1 cellular context compared by ENCODE assay signal in genomic region chr14:24296341-24297157, GRCh38.
TF ChIP-seq lines count a peak whose summit lies in the region.

No MANE protein-coding gene starts in this region.

TF ChIP-seq in HepG2, 621 proteins besides CTCF, POLR2A, EP300 and RAD21 (continued from another document and continues in another):
- TF ChIP-seq HMGXB4 (CRISPR knock-in tag; IDR thresholded peaks at IDR 0.05; ENCODE audit: borderline replicate concordance in 1 of 2, low read depth in 1 of 2): peak; percentile 68 to 90
- TF ChIP-seq ZZZ3 (CRISPR knock-in tag; IDR thresholded peaks at IDR 0.05; ENCODE audit: borderline replicate concordance): 0 out of 2 replicates have a peak, but pooled peaks have one; percentile 14
- TF ChIP-seq, protein P1, sequence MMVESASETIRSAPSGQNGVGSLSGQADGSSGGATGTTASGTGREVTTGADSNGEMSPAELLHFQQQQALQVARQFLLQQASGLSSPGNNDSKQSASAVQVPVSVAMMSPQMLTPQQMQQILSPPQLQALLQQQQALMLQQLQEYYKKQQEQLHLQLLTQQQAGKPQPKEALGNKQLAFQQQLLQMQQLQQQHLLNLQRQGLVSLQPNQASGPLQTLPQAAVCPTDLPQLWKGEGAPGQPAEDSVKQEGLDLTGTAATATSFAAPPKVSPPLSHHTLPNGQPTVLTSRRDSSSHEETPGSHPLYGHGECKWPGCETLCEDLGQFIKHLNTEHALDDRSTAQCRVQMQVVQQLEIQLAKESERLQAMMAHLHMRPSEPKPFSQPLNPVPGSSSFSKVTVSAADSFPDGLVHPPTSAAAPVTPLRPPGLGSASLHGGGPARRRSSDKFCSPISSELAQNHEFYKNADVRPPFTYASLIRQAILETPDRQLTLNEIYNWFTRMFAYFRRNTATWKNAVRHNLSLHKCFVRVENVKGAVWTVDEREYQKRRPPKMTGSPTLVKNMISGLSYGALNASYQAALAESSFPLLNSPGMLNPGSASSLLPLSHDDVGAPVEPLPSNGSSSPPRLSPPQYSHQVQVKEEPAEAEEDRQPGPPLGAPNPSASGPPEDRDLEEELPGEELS (CRISPR knock-in tag; IDR thresholded peaks at IDR 0.05): no peak
- no peak for TF ChIP-seq PHF20 (CRISPR knock-in tag; IDR thresholded peaks at IDR 0.05)
- TF ChIP-seq ZBTB14 (CRISPR knock-in tag; IDR thresholded peaks at IDR 0.05): no peak
- 0 out of 2 replicates have a peak, but pooled peaks have one; percentile 43 for TF ChIP-seq GTF3A (CRISPR knock-in tag; conservative IDR thresholded peaks at IDR 0.05)
- TF ChIP-seq, protein P2, sequence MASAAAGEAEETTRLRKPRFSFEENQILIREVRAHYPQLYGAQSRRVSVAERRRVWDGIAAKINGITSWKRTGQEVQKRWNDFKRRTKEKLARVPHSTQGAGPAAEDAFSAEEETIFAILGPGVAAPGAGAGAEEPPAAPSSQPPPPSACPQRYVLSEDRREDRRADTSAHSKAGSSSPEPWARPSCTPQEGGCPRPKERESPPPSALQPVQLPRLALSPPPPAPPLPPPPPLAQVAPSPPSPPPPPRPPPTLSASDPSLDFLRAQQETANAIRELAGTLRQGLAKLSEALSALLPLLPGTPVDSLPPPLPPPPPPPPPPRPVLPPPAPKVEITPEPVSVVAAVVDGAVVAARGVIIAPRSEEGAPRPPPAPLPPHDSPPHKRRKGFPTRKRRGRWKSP (CRISPR knock-in tag; IDR thresholded peaks at IDR 0.05): no peak
- TF ChIP-seq HNRNPK (IDR thresholded peaks at IDR 0.05; ENCODE audit: low read depth, low read length, poor library complexity, severe bottlenecking): peak; percentile 50
- TF ChIP-seq ATM (IDR thresholded peaks at IDR 0.05; ENCODE audit: borderline replicate concordance): no peak
- TF ChIP-seq, protein P3, sequence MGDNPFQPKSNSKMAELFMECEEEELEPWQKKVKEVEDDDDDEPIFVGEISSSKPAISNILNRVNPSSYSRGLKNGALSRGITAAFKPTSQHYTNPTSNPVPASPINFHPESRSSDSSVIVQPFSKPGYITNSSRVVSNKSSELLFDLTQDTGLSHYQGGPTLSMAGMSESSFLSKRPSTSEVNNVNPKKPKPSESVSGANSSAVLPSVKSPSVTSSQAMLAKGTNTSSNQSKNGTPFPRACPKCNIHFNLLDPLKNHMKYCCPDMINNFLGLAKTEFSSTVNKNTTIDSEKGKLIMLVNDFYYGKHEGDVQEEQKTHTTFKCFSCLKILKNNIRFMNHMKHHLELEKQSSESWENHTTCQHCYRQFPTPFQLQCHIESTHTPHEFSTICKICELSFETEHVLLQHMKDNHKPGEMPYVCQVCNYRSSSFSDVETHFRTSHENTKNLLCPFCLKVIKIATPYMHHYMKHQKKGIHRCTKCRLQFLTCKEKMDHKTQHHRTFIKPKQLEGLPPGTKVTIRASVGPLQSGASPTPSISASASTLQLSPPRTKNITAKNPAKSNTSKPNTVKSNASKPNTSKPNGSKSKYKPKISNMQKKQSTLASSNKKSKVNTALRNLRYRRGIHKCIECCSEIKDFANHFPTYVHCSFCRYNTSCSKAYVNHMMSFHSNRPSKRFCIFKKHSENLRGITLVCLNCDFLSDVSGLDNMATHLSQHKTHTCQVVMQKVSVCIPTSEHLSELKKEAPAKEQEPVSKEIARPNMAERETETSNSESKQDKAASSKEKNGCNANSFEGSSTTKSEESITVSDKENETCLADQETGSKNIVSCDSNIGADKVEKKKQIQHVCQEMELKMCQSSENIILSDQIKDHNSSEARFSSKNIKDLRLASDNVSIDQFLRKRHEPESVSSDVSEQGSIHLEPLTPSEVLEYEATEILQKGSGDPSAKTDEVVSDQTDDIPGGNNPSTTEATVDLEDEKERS (CRISPR knock-in tag; IDR thresholded peaks at IDR 0.05): no peak
- TF ChIP-seq NR0B2 (CRISPR knock-in tag; IDR thresholded peaks at IDR 0.05): 0 out of 2 replicates have a peak, but pooled peaks have one; percentile 53
- TF ChIP-seq ZNF841 (CRISPR knock-in tag; IDR thresholded peaks at IDR 0.05; ENCODE audit: borderline replicate concordance): no peak
- TF ChIP-seq NFE2 (CRISPR knock-in tag; IDR thresholded peaks at IDR 0.05): no peak
- no peak for TF ChIP-seq ZNF747 (CRISPR knock-in tag; IDR thresholded peaks at IDR 0.05; ENCODE audit: borderline replicate concordance)
- TF ChIP-seq ZNF101 (CRISPR knock-in tag; IDR thresholded peaks at IDR 0.05; ENCODE audit: borderline replicate concordance, low read depth): no peak
- no peak for TF ChIP-seq PCBP2 (optimal IDR thresholded peaks at IDR 0.05; ENCODE audit: low read depth, low read length, poor library complexity, severe bottlenecking)
- TF ChIP-seq CREBL2 (CRISPR knock-in tag; IDR thresholded peaks at IDR 0.05; ENCODE audit: borderline replicate concordance): 0 out of 2 replicates have a peak, but pooled peaks have one; percentile 13
- peak; percentile 89 for TF ChIP-seq TEAD3 (CRISPR knock-in tag; optimal IDR thresholded peaks at IDR 0.05; ENCODE audit: borderline replicate concordance)
- no peak for TF ChIP-seq GATAD2A (CRISPR knock-in tag; IDR thresholded peaks at IDR 0.05)
- TF ChIP-seq NFIB (CRISPR knock-in tag; IDR thresholded peaks at IDR 0.05; ENCODE audit: borderline replicate concordance): no peak
- 0 out of 2 replicates have a peak, but pooled peaks have one; percentile 27 for TF ChIP-seq TAF1 (CRISPR knock-in tag; IDR thresholded peaks at IDR 0.05)
- TF ChIP-seq SNAPC2 (CRISPR knock-in tag; IDR thresholded peaks at IDR 0.05): no peak
- no peak for TF ChIP-seq KLF13 (CRISPR knock-in tag; IDR thresholded peaks at IDR 0.05)
- TF ChIP-seq, protein P4, sequence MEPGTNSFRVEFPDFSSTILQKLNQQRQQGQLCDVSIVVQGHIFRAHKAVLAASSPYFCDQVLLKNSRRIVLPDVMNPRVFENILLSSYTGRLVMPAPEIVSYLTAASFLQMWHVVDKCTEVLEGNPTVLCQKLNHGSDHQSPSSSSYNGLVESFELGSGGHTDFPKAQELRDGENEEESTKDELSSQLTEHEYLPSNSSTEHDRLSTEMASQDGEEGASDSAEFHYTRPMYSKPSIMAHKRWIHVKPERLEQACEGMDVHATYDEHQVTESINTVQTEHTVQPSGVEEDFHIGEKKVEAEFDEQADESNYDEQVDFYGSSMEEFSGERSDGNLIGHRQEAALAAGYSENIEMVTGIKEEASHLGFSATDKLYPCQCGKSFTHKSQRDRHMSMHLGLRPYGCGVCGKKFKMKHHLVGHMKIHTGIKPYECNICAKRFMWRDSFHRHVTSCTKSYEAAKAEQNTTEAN (CRISPR knock-in tag; conservative IDR thresholded peaks at IDR 0.05): no peak
- peak; percentile 76; the same call in 1 of the 2 replicates for TF ChIP-seq MIER3 (CRISPR knock-in tag; IDR thresholded peaks at IDR 0.05; ENCODE audit: borderline replicate concordance)
- no peak; the same call in 1 of the 2 replicates for TF ChIP-seq ZFYVE20 (CRISPR knock-in tag; IDR thresholded peaks at IDR 0.05; ENCODE audit: borderline replicate concordance, low read depth)
- no peak; the same call in 1 of the 2 replicates for TF ChIP-seq ZNF543 (CRISPR knock-in tag; IDR thresholded peaks at IDR 0.05)
- no peak for TF ChIP-seq ZNF678 (CRISPR knock-in tag; IDR thresholded peaks at IDR 0.05)
- no peak for TF ChIP-seq JUND (CRISPR knock-in tag; IDR thresholded peaks at IDR 0.05)
- no peak for TF ChIP-seq THAP8 (CRISPR knock-in tag; IDR thresholded peaks at IDR 0.05; ENCODE audit: borderline replicate concordance)
- TF ChIP-seq, protein P5, sequence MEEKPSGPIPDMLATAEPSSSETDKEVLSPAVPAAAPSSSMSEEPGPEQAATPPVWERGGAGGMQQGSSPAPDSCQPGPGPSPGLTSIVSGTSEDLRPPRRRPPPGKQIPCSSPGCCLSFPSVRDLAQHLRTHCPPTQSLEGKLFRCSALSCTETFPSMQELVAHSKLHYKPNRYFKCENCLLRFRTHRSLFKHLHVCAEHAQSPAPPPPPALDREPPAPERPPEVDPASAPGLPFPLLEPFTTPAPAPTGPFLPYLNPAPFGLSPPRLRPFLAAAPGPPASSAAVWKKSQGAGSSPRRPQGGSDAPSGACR (CRISPR knock-in tag; IDR thresholded peaks at IDR 0.05): no peak
- no peak for TF ChIP-seq PRDM4 (CRISPR knock-in tag; IDR thresholded peaks at IDR 0.05; ENCODE audit: borderline replicate concordance)
- TF ChIP-seq RORA (CRISPR knock-in tag; IDR thresholded peaks at IDR 0.05): no peak
- TF ChIP-seq ZNF567 (CRISPR knock-in tag; IDR thresholded peaks at IDR 0.05; ENCODE audit: borderline replicate concordance): no peak; the same call in 1 of the 2 replicates
- TF ChIP-seq CAMTA2 (CRISPR knock-in tag; IDR thresholded peaks at IDR 0.05; ENCODE audit: borderline replicate concordance): no peak
- TF ChIP-seq SP140L (CRISPR knock-in tag; IDR thresholded peaks at IDR 0.05; ENCODE audit: borderline replicate concordance): no peak
- TF ChIP-seq, protein P6, sequence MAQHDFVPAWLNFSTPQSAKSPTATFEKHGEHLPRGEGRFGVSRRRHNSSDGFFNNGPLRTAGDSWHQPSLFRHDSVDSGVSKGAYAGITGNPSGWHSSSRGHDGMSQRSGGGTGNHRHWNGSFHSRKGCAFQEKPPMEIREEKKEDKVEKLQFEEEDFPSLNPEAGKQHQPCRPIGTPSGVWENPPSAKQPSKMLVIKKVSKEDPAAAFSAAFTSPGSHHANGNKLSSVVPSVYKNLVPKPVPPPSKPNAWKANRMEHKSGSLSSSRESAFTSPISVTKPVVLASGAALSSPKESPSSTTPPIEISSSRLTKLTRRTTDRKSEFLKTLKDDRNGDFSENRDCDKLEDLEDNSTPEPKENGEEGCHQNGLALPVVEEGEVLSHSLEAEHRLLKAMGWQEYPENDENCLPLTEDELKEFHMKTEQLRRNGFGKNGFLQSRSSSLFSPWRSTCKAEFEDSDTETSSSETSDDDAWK (CRISPR knock-in tag; IDR thresholded peaks at IDR 0.05): no peak
- TF ChIP-seq ZNF670 (CRISPR knock-in tag; IDR thresholded peaks at IDR 0.05; ENCODE audit: borderline replicate concordance): no peak
- peak; percentile 64; the same call in 1 of the 2 replicates for TF ChIP-seq ZNF737 (CRISPR knock-in tag; IDR thresholded peaks at IDR 0.05; ENCODE audit: borderline replicate concordance)
- TF ChIP-seq ZNF672 (CRISPR knock-in tag; IDR thresholded peaks at IDR 0.05): no peak
